In genomic region chr1:30898031-30898815, GRCh38 we compare ENCODE assay signal across 24 cellular contexts. TPM values are rescaled to one million over a fixed set of nuclear protein-coding genes. Genes with fewer than 3 reads are reported as not detected.
DNase-seq lines count a peak whose midpoint lies in the region; ATAC-seq and TF ChIP-seq lines count a peak whose summit lies in the region.
"Had no signal": no experiment of that assay in that cellular context is flagged by ENCODE, and none has a peak within 500 bp of the region (broad histone marks: within the 10 kb centered on the region; RNA-seq: fewer than 3 reads in every experiment).

No MANE protein-coding gene starts in this region.

- 93 to 95% methylated on average over 10 of the region's 10 CpGs for WGBS in heart right ventricle, 2 donors
- no CpG with 5 or more reads among the region's 10 CpGs for WGBS in mesendoderm (ENCODE audit: extremely low coverage, insufficient coverage, low lambda C conversion rate)

- no peaks in the 10 kb centered on the region for H3K9me3 Mint-ChIP-seq in chondrocyte (ENCODE audit: low read depth)
- peaks cover 5% of the 10 kb centered on the region for H3K9me3 Mint-ChIP-seq in stimulated activated memory B cell treated with anti-CD40 and anti-IgM and Interleukin-4, amounts not matched to agents 10 μg/mL and 1 μg/mL and 100 μg/mL, for 72 hours
- H3K9me3 Mint-ChIP-seq in naive thymus-derived CD4-positive, alpha-beta T cell, result peaks cover 0 to 1% (median 0%) of the 10 kb centered on the region in 11 donors
- H3K9me3 Mint-ChIP-seq: H9, IgD-negative memory B cell had no signal

- no peak overlapping the region for H3K27ac Mint-ChIP-seq in chondrocyte (ENCODE audit: unreplicated experiment)
- peak overlapping the region; percentile 28 for H3K27ac Mint-ChIP-seq in stimulated activated memory B cell treated with anti-CD40 and anti-IgM and Interleukin-4, amounts not matched to agents 10 μg/mL and 1 μg/mL and 100 μg/mL, for 72 hours
- H3K27ac Mint-ChIP-seq in naive thymus-derived CD4-positive, alpha-beta T cell, result peak overlapping the region in 1 of 9 donors; percentile 20
- H3K27ac Mint-ChIP-seq: CD4-positive, alpha-beta memory T cell; IgD-negative memory B cell had no signal

- H4K8ac ChIP-seq in mesendoderm (ENCODE audit: low read depth, low read length), result no peak overlapping the region

- no peaks in the 10 kb centered on the region for H3K27me3 Mint-ChIP-seq in chondrocyte (ENCODE audit: low read depth)
- H3K27me3 Mint-ChIP-seq in stimulated activated memory B cell treated with anti-CD40 and anti-IgM and Interleukin-4, amounts not matched to agents 10 μg/mL and 1 μg/mL and 100 μg/mL, for 72 hours, result peaks cover 50% of the 10 kb centered on the region
- H3K27me3 Mint-ChIP-seq in naive thymus-derived CD4-positive, alpha-beta T cell, result peaks cover 0 to 29% (median 16%) of the 10 kb centered on the region in 5 donors

- CTCF ChIA-PET in naive thymus-derived CD4-positive, alpha-beta T cell (lab: Charles Lee), result interaction anchor here (0.6 kb wide), 1 partner anchor 1874 kb away, joined by 6 read pairs; no protein-coding TSS in a partner anchor

- no peaks in the 10 kb centered on the region for H3K36me3 ChIP-seq in heart right ventricle
- no peaks in the 10 kb centered on the region for H3K36me3 ChIP-seq in mesendoderm (ENCODE audit: control insufficient read depth, insufficient read depth, low read length)
- no peaks in the 10 kb centered on the region for H3K36me3 ChIP-seq in naive thymus-derived CD4-positive, alpha-beta T cell (ENCODE audit: control insufficient read depth in 2 of 3, insufficient read depth in 3 of 3, low read length in 3 of 3)

- H3K56ac ChIP-seq in mesendoderm (ENCODE audit: low read length), result peak overlapping the region; percentile 39

- H3K9me3 ChIP-seq in heart right ventricle, result no peaks in the 10 kb centered on the region
- H3K9me3 ChIP-seq in naive thymus-derived CD4-positive, alpha-beta T cell (ENCODE audit: control insufficient read depth in 2 of 3, low read length in 3 of 3), result no peaks in the 10 kb centered on the region
- H3K9me3 ChIP-seq: BLaER1 treated with 17β-estradiol and CSF1 and Interleukin-3, amounts not matched to agents 10 nM and 100 nM had no signal

- no peak overlapping the region for H2BK15ac ChIP-seq in mesendoderm (replicated peaks; ENCODE audit: low read depth)

- H3K18ac ChIP-seq in mesendoderm (ENCODE audit: low read length), result no peak overlapping the region

- no peaks in the 10 kb centered on the region for H3K36me3 Mint-ChIP-seq in chondrocyte (ENCODE audit: low read depth)
- no peaks in the 10 kb centered on the region for H3K36me3 Mint-ChIP-seq in stimulated activated memory B cell treated with anti-CD40 and anti-IgM and Interleukin-4, amounts not matched to agents 10 μg/mL and 1 μg/mL and 100 μg/mL, for 72 hours
- H3K36me3 Mint-ChIP-seq in naive thymus-derived CD4-positive, alpha-beta T cell, result no peaks in the 10 kb centered on the region
- H3K36me3 Mint-ChIP-seq: CD4-positive, alpha-beta memory T cell had no signal

- ATAC-seq in Right ventricle myocardium inferior (no peak), heart right ventricle (no peak), HG03095 (IDR thresholded peaks at IDR 0.05; ENCODE audit: unreplicated experiment) (no peak)
- ATAC-seq in stimulated activated memory B cell treated with anti-CD40 and anti-IgM and Interleukin-4, amounts not matched to agents 10 μg/mL and 1 μg/mL and 100 μg/mL, for 72 hours, result peak; percentile 28
- no peak for ATAC-seq in naive thymus-derived CD4-positive, alpha-beta T cell

- peaks cover 5% of the 10 kb centered on the region for H3K79me1 ChIP-seq in mesendoderm (ENCODE audit: low read length)

- H3K9ac ChIP-seq in mesendoderm (ENCODE audit: low read length), result no peak overlapping the region
- H3K9ac ChIP-seq: BLaER1 treated with 17β-estradiol and CSF1 and Interleukin-3, amounts not matched to agents 10 nM and 100 nM had no signal

- POLR2A ChIA-PET in naive thymus-derived CD4-positive, alpha-beta T cell (lab: Charles Lee), result interaction anchor here (0.6 kb wide), 1 partner anchor 167 kb away, joined by 3 read pairs; no protein-coding TSS in a partner anchor

- no peak overlapping the region for H2AK5ac ChIP-seq in mesendoderm (ENCODE audit: low read length)

- no peak overlapping the region for H3K4ac ChIP-seq in mesendoderm (ENCODE audit: low read depth, low read length)

- no peak overlapping the region for H3K4me3 Mint-ChIP-seq in chondrocyte (ENCODE audit: unreplicated experiment)
- no peak overlapping the region for H3K4me3 Mint-ChIP-seq in stimulated activated memory B cell treated with anti-CD40 and anti-IgM and Interleukin-4, amounts not matched to agents 10 μg/mL and 1 μg/mL and 100 μg/mL, for 72 hours
- no peak overlapping the region for H3K4me3 Mint-ChIP-seq in naive thymus-derived CD4-positive, alpha-beta T cell
- H3K4me3 Mint-ChIP-seq: CD4-positive, alpha-beta memory T cell; H9; IgD-negative memory B cell had no signal

- no peak overlapping the region for H4K5ac ChIP-seq in mesendoderm (ENCODE audit: low read length)

- no peak for TF ChIP-seq CTCF in heart right ventricle (IDR thresholded peaks at IDR 0.05)
- TF ChIP-seq CTCF in chondrocyte (IDR thresholded peaks at IDR 0.05), result no peak

- H3K4me1 ChIP-seq in heart right ventricle, result peaks cover 11 to 43% (median 34%) of the 10 kb centered on the region in 9 donors
- H3K4me1 ChIP-seq in mesendoderm (ENCODE audit: control insufficient read depth, low read depth, low read length), result peaks cover 18% of the 10 kb centered on the region
- H3K4me1 ChIP-seq in naive thymus-derived CD4-positive, alpha-beta T cell (ENCODE audit: control insufficient read depth in 2 of 2, insufficient read depth in 2 of 2, low read length in 2 of 2), result no peaks in the 10 kb centered on the region

- H3K4me3 ChIP-seq in heart right ventricle (no peak overlapping the region), mesendoderm (ENCODE audit: low read length) (no peak overlapping the region)
- H3K4me3 ChIP-seq in naive thymus-derived CD4-positive, alpha-beta T cell (ENCODE audit: low read length), result no peak overlapping the region
- H3K4me3 ChIP-seq: BLaER1 treated with 17β-estradiol and CSF1 and Interleukin-3, amounts not matched to agents 10 nM and 100 nM; GM12878 had no signal

- DNase-seq in Right ventricle myocardium inferior (ENCODE audit: missing footprints) (peak; percentile 43), heart right ventricle (no peak), chondrocyte (ENCODE audit: low spot score) (peak; percentile 53), mesendoderm (no peak)
- DNase-seq in naive thymus-derived CD4-positive, alpha-beta T cell, result no peak
- no peak for DNase-seq in stimulated activated CD4-positive, alpha-beta T cell treated with anti-CD3 and anti-CD28 coated beads, Interleukin-4, amount 100 ng/mL, for 4 hours
- DNase-seq: ACHN; CD4-positive, alpha-beta memory T cell; DND-41; H9; Karpas-422; NCI-H1694; NCI-H2081; NCI-H2171; NCI-H345; NCI-H524; NCI-H774; NK-92 treated with Interleukin-12 subunit alpha and Interleukin-12 subunit beta, amount 100 ng/mL, for 24 hours had no signal

- no peak overlapping the region for H3K4me2 ChIP-seq in mesendoderm (ENCODE audit: low read length)

- H3K23ac ChIP-seq in mesendoderm (ENCODE audit: low read length), result no peak overlapping the region

- no peaks in the 10 kb centered on the region for H3K79me2 ChIP-seq in mesendoderm (ENCODE audit: control insufficient read depth, insufficient read depth, low read length)

- no peak overlapping the region for H2BK5ac ChIP-seq in mesendoderm (ENCODE audit: low read length)

- intact Hi-C loops in Right ventricle myocardium inferior (cut with DNase I), result no loop called here
- intact Hi-C loops in heart right ventricle (cut with DNase I), result no loop called here
- intact Hi-C loops in naive thymus-derived CD4-positive, alpha-beta T cell (cut with micrococcal nuclease), result no loop called here

- H2BK120ac ChIP-seq in mesendoderm (ENCODE audit: low read depth, low read length), result no peak overlapping the region

- peaks cover 19% of the 10 kb centered on the region for H3K4me1 Mint-ChIP-seq in chondrocyte (ENCODE audit: low read depth)
- H3K4me1 Mint-ChIP-seq in stimulated activated memory B cell treated with anti-CD40 and anti-IgM and Interleukin-4, amounts not matched to agents 10 μg/mL and 1 μg/mL and 100 μg/mL, for 72 hours, result peaks cover 29% of the 10 kb centered on the region
- peaks cover 0 to 5% (median 0%) of the 10 kb centered on the region in 7 donors for H3K4me1 Mint-ChIP-seq in naive thymus-derived CD4-positive, alpha-beta T cell

- H3K27ac ChIP-seq in heart right ventricle (no peak overlapping the region), mesendoderm (ENCODE audit: low read depth, low read length) (no peak overlapping the region)
- no peak overlapping the region for H3K27ac ChIP-seq in naive thymus-derived CD4-positive, alpha-beta T cell (ENCODE audit: low read depth, low read length)
- H3K27ac ChIP-seq: 22Rv1; BLaER1 treated with 17β-estradiol and CSF1 and Interleukin-3, amounts not matched to agents 10 nM and 100 nM had no signal

- H3K27me3 ChIP-seq in heart right ventricle (no peaks in the 10 kb centered on the region), mesendoderm (ENCODE audit: insufficient read depth, low read length, poor library complexity) (no peaks in the 10 kb centered on the region)
- H3K27me3 ChIP-seq in naive thymus-derived CD4-positive, alpha-beta T cell (ENCODE audit: control insufficient read depth in 2 of 2, insufficient read depth in 2 of 2, low read length in 2 of 2), result no peaks in the 10 kb centered on the region

RNA-seq across cellular contexts. Expression of gene SDC3, which starts 10.3 kb away (rescaled TPM):
- total RNA-seq in Right ventricle myocardium inferior, result 28.5 TPM
- total RNA-seq in heart right ventricle, result 10 to 100 TPM; 17.9 to 57.7 (median 22.1) TPM
- polyA plus RNA-seq in heart right ventricle, result 10 to 100 TPM; 13.1 to 22.2 TPM
- total RNA-seq in chondrocyte, result 46.8 to 69.3 TPM (median 47.3 TPM) in 3 replicates
- polyA plus RNA-seq in mesendoderm (2013, experiment 1 of 2), result 18.5 TPM
- polyA plus RNA-seq in mesendoderm (2013, experiment 2 of 2), result 20.4 TPM
- total RNA-seq in naive thymus-derived CD4-positive, alpha-beta T cell, result under 1 TPM; 0.19 to 0.42 (median 0.30) TPM
- under 1 TPM in 1 of 2 donors, not detected in 1; 0.07 TPM for polyA plus RNA-seq in naive thymus-derived CD4-positive, alpha-beta T cell
- polyA plus RNA-seq: CD4-positive, alpha-beta memory T cell; IgD-negative memory B cell had no signal

Comparison
In these comparisons a context has a peak if more than half of its experiments do, and no peak if none do; other contexts are left out.
1. DNase-seq: peak in Right ventricle myocardium inferior (single experiment) and chondrocyte (single experiment); none in heart right ventricle (0 of 2), mesendoderm (single experiment), naive thymus-derived CD4-positive, alpha-beta T cell (0 of 9) and stimulated activated CD4-positive, alpha-beta T cell treated with anti-CD3 and anti-CD28 coated beads, Interleukin-4, amount 100 ng/mL, for 4 hours (0 of 2).
2. RNA of gene SDC3, which starts 10.3 kb away (total RNA-seq): 46.8 to 69.3 TPM in chondrocyte, 28.5 TPM in Right ventricle myocardium inferior (single experiment) and 17.9 to 57.7 TPM in heart right ventricle; 0.19 to 0.42 TPM in naive thymus-derived CD4-positive, alpha-beta T cell; every median in the first group is over 10 times any median in the second.